8 cellular contexts compared by ENCODE assay signal in the genomic region with DNA sequence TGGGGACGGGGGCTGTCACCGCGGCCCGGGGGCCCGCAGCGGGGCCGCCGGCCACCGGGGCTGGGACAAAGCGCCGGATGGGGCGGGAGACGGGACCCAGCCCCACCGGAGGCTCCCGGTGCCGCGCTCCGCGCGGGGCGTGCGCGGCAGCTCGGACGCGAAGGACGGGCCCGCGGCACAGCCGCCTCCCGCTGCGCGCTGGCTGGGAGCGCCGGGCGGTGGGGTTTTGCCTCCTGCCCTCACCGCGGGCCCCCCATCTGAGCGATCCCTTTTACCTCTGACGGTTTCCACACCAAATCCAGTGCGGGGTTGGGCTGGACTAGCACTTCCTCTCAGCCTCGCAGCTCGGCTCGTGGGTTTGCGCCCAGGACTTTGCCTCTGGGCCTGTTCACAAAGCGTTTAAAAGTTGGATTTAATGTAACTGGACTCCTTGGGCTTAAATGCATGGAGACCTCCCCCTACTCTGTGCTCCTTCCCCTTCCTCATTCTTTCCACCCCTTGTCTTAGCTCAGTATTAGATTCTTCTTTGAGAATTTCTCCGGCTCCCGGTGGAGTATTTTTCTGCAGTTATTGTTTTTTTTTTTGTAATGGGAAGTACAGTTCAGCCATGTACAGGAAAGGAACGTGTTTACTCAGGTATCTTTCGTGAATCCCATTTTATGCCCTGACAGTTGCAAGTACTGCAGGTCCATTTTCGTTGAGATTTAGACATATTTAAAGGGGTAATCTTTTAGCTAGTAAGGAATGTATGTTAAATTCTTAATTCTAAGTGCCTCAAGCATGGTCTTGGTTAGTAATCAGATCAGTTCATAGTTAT. TPM values are rescaled to one million over a fixed set of nuclear protein-coding genes. Genes with fewer than 3 reads are reported as not detected.
DNase-seq lines count a peak whose midpoint lies in the region; ATAC-seq, FAIRE-seq and TF ChIP-seq lines count a peak whose summit lies in the region.

No MANE protein-coding gene starts in this region.

- peaks cover 5% of the 10 kb centered on the region for H3K4me1 ChIP-seq in effector memory CD4-positive, alpha-beta T cell (ENCODE audit: control insufficient read depth, insufficient read depth, low read length, poor library complexity, severe bottlenecking)

- no peaks in the 10 kb centered on the region for H3K36me3 ChIP-seq in effector memory CD4-positive, alpha-beta T cell (ENCODE audit: control insufficient read depth, insufficient read depth, low read length)

- H3K4me1 Mint-ChIP-seq in stimulated activated memory B cell treated with anti-CD40 and anti-IgM and Interleukin-4, amounts not matched to agents 10 μg/mL and 1 μg/mL and 100 μg/mL, for 72 hours, result peaks cover 26% of the 10 kb centered on the region

- H3K27me3 Mint-ChIP-seq in stimulated activated memory B cell treated with anti-CD40 and anti-IgM and Interleukin-4, amounts not matched to agents 10 μg/mL and 1 μg/mL and 100 μg/mL, for 72 hours, result peaks cover 19% of the 10 kb centered on the region

- H3K27me3 ChIP-seq in effector memory CD4-positive, alpha-beta T cell (replicated peaks; ENCODE audit: control insufficient read depth, insufficient read depth, low read length, poor library complexity, severe bottlenecking), result peaks cover 2% of the 10 kb centered on the region

- no peak for FAIRE-seq in GM12891 (lab: Jason Lieb, UNC)

- DNase-seq in A172 (ENCODE audit: low spot score) (peak; percentile 42), GM12891 (ENCODE audit: insufficient read length, low spot score) (peak; percentile 33), NCI-H2029 treated with DMSO at 0.1 percent for 48 hours (lab: John Stamatoyannopoulos, UW) (peak; percentile 19), lung microvascular endothelial cell (ENCODE audit: low read depth in 2 of 2) (peak; percentile 55 to 72)
- DNase-seq in activated CD4-positive, alpha-beta T cell treated with anti-CD3 and anti-CD28 coated beads for 1 hour, result peak; percentile 9
- peak in 1 of 3 donors; percentile 6 for DNase-seq in effector memory CD4-positive, alpha-beta T cell

- H3K4me3 ChIP-seq in effector memory CD4-positive, alpha-beta T cell (ENCODE audit: insufficient read depth, low read depth, low read length, poor library complexity, severe bottlenecking), result peak overlapping the region; percentile 79

- H3K9me3 ChIP-seq in effector memory CD4-positive, alpha-beta T cell (ENCODE audit: control insufficient read depth, low read length), result no peaks in the 10 kb centered on the region

- no peaks in the 10 kb centered on the region for H3K9me3 Mint-ChIP-seq in stimulated activated memory B cell treated with anti-CD40 and anti-IgM and Interleukin-4, amounts not matched to agents 10 μg/mL and 1 μg/mL and 100 μg/mL, for 72 hours

- H3K27ac ChIP-seq in effector memory CD4-positive, alpha-beta T cell (ENCODE audit: insufficient read depth, low read length, poor library complexity, severe bottlenecking), result peak overlapping the region; percentile 22

- H3K27ac Mint-ChIP-seq in stimulated activated memory B cell treated with anti-CD40 and anti-IgM and Interleukin-4, amounts not matched to agents 10 μg/mL and 1 μg/mL and 100 μg/mL, for 72 hours, result peak overlapping the region; percentile 74

- H3K4me3 Mint-ChIP-seq in stimulated activated memory B cell treated with anti-CD40 and anti-IgM and Interleukin-4, amounts not matched to agents 10 μg/mL and 1 μg/mL and 100 μg/mL, for 72 hours, result peak overlapping the region; percentile 79

- ATAC-seq in HG02884 (IDR thresholded peaks at IDR 0.05; ENCODE audit: unreplicated experiment), result peak; percentile 7
- ATAC-seq in stimulated activated memory B cell treated with anti-CD40 and anti-IgM and Interleukin-4, amounts not matched to agents 10 μg/mL and 1 μg/mL and 100 μg/mL, for 72 hours, result no peak

- no peaks in the 10 kb centered on the region for H3K36me3 Mint-ChIP-seq in stimulated activated memory B cell treated with anti-CD40 and anti-IgM and Interleukin-4, amounts not matched to agents 10 μg/mL and 1 μg/mL and 100 μg/mL, for 72 hours

- no peak for TF ChIP-seq POLR2A in GM12891 (IDR thresholded peaks at IDR 0.05; ENCODE audit: low read depth, low read length)

TF ChIP-seq in GM12891, 5 proteins besides CTCF, POLR2A, EP300 and RAD21:
- TF ChIP-seq SPI1 (IDR thresholded peaks at IDR 0.05; ENCODE audit: low read depth, low read length), result peak; percentile 57
- TF ChIP-seq PAX5 (IDR thresholded peaks at IDR 0.05; ENCODE audit: insufficient read depth, low read length, severe bottlenecking), result no peak

RNA-seq across cellular contexts. Expression of gene FCHO2, which starts 0.7 kb away (rescaled TPM):
- total RNA-seq in A172 (2014; rRNA removed; shearing (Covaris generic)), result 9.1 and 12.9 TPM in 2 replicates
- polyA plus RNA-seq in GM12891 (2012; ENCODE audit: low read depth, missing spikeins), result 0.05 TPM
- total RNA-seq in lung microvascular endothelial cell, result 25.9 and 32.9 TPM in 2 replicates
